ENCODE assay signal across 8 cellular contexts in genomic region chr5:72817639-72818266, GRCh38. TPM values are rescaled to one million over a fixed set of nuclear protein-coding genes. Genes with fewer than 3 reads are reported as not detected.
DNase-seq lines count a peak whose midpoint lies in the region; ATAC-seq lines count a peak whose summit lies in the region.

No MANE protein-coding gene starts in this region.

- H3K9me3 ChIP-seq in duodenal mucosa (ENCODE audit: control insufficient read depth in 1 of 2, low read length in 2 of 2) (no peaks in the 10 kb centered on the region), neuron (ENCODE audit: low read length) (no peaks in the 10 kb centered on the region)

- no peak overlapping the region for H2AFZ ChIP-seq in neuron (ENCODE audit: low read depth, low read length)

- peak; percentile 49 for DNase-seq in Caki2 (ENCODE audit: low read depth)
- peak; percentile 24 for DNase-seq in NCI-H526 treated with DMSO at 0.1 percent for 48 hours (lab: John Stamatoyannopoulos, UW)
- DNase-seq in stimulated activated CD4-positive, alpha-beta T cell treated with anti-CD3 and anti-CD28 coated beads, Interleukin-4, amount 100 ng/mL, for 1 hour, result no peak
- no peak for DNase-seq in stimulated activated CD4-positive, alpha-beta T cell treated with anti-CD3 and anti-CD28 coated beads, Interleukin-12 subunit alpha, Interleukin-12 subunit beta, amount 100 ng/mL, for 4 hours
- no peak for DNase-seq in germinal center (ENCODE audit: low spot score)

- H3K27ac ChIP-seq in duodenal mucosa (ENCODE audit: low read depth, low read length), result no peak overlapping the region

- H3K36me3 ChIP-seq in duodenal mucosa (ENCODE audit: control insufficient read depth in 1 of 2, insufficient read depth in 2 of 2, low read length in 2 of 2), result no peaks in the 10 kb centered on the region
- no peaks in the 10 kb centered on the region for H3K36me3 ChIP-seq in neuron (ENCODE audit: insufficient read depth, low read length)

- no peaks in the 10 kb centered on the region for H3K27me3 ChIP-seq in duodenal mucosa (ENCODE audit: control insufficient read depth in 1 of 2, insufficient read depth in 2 of 2, low read length in 2 of 2)
- H3K27me3 ChIP-seq in neuron (ENCODE audit: insufficient read depth, low read length), result no peaks in the 10 kb centered on the region

- H3K4me1 ChIP-seq in duodenal mucosa (ENCODE audit: control insufficient read depth in 1 of 2, insufficient read depth in 2 of 2, low read length in 2 of 2) (peaks cover 20% of the 10 kb centered on the region in 2 donors), neuron (ENCODE audit: insufficient read depth, low read length) (peaks cover 18% of the 10 kb centered on the region)

- H3K4me3 ChIP-seq in duodenal mucosa (ENCODE audit: low read depth in 1 of 2, low read length in 2 of 2), result peak overlapping the region; percentile 76 to 94
- peak overlapping the region; percentile 99 for H3K4me3 ChIP-seq in neuron (ENCODE audit: low read length)

- H3K9ac ChIP-seq in duodenal mucosa (ENCODE audit: low read depth in 1 of 2, low read length in 2 of 2), result peak overlapping the region; percentile 69 to 97

- no peak for ATAC-seq in HG03520 (IDR thresholded peaks at IDR 0.05; ENCODE audit: unreplicated experiment)

- in situ Hi-C loops in Caki2 (cut with HindIII; ENCODE audit: low pct_unique_long_range_greater_than_20kb, low sequenced_read_pairs), result no loop called here

RNA-seq across cellular contexts. Expression of gene TNPO1, which starts 1.3 kb away (rescaled TPM):
- total RNA-seq in Caki2 (2014; rRNA removed; shearing (Covaris generic); ENCODE audit: low replicate concordance), result 99.7 and 122 TPM in 2 replicates

Comparison
In these comparisons a context has a peak if more than half of its experiments do, and no peak if none do; other contexts are left out.
1. DNase-seq: peak in Caki2 (single experiment) and NCI-H526 treated with DMSO at 0.1 percent for 48 hours (single experiment); none in stimulated activated CD4-positive, alpha-beta T cell treated with anti-CD3 and anti-CD28 coated beads, Interleukin-4, amount 100 ng/mL, for 1 hour (single experiment), stimulated activated CD4-positive, alpha-beta T cell treated with anti-CD3 and anti-CD28 coated beads, Interleukin-12 subunit alpha, Interleukin-12 subunit beta, amount 100 ng/mL, for 4 hours (single experiment) and germinal center (single experiment).